ENCODE assay signal across 8 cellular contexts in the genomic region with DNA sequence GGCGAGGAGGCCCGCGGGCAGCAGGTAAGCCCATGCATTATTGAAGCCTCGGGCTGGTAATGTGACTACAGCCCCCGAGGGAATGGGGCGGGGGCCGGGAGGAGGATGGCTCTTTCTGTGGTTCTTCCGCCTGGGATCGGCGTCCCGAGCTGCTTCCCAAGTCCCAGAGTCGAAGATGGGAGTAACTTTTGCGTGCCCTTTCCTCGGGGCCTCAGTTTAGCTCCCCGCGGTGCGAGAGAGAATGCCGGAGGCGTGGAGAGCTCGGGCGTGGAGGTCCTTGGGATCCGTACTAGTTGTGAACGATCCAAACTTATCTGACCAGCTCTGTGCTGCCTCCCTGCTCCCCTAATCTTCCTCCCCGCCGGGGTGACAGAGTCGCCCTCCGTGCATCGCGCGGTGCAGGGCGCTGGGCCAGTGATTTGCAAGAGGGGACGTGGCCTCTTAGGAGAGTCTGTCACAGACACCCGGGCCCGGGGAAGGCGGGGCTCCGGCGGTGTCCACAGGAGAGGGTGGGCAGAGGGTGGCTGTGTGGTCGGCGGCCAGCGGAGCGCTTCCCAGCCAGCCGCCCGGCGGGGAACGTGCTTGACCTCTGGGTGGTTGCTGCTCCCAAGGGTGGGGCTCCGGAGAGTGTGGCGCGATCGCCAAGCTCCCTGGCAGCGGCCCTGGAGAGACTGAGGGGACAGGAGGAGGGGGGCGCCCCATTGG. TPM values are rescaled to one million over a fixed set of nuclear protein-coding genes. Genes with fewer than 3 reads are reported as not detected.
DNase-seq lines count a peak whose midpoint lies in the region; ATAC-seq and TF ChIP-seq lines count a peak whose summit lies in the region.

No MANE protein-coding gene starts in this region.

- peak overlapping the region; percentile 80 for H3K4me3 ChIP-seq in SK-N-MC
- peak overlapping the region; percentile 96 for H3K4me3 ChIP-seq in left ventricle myocardium inferior
- H3K4me3 ChIP-seq in parathyroid adenoma (ENCODE audit: low read depth, low read length) = peak overlapping the region; percentile 82

- TF ChIP-seq CTCF in left ventricle myocardium inferior (IDR thresholded peaks at IDR 0.05; ENCODE audit: borderline replicate concordance) = no peak
- no peak for TF ChIP-seq CTCF in parathyroid adenoma (IDR thresholded peaks at IDR 0.05)

- intact Hi-C loops in left ventricle myocardium inferior (cut with micrococcal nuclease) = loop anchor here (10.0 kb wide), 1 partner anchor 181 kb away; no protein-coding TSS in a partner anchor

- H3K27ac ChIP-seq in SK-N-MC (no peak overlapping the region), left ventricle myocardium inferior (replicated peaks) (peak overlapping the region; percentile 98), parathyroid adenoma (peak overlapping the region; percentile 83)

- peaks cover 48% of the 10 kb centered on the region for H3K4me1 ChIP-seq in left ventricle myocardium inferior
- H3K4me1 ChIP-seq in parathyroid adenoma = peaks cover 6% of the 10 kb centered on the region

- H3K36me3 ChIP-seq in SK-N-MC (ENCODE audit: insufficient read depth, low read length) = no peaks in the 10 kb centered on the region
- no peaks in the 10 kb centered on the region for H3K36me3 ChIP-seq in left ventricle myocardium inferior
- no peaks in the 10 kb centered on the region for H3K36me3 ChIP-seq in parathyroid adenoma (ENCODE audit: control insufficient read depth, insufficient read depth, low read length)

- ATAC-seq in HG03066 (IDR thresholded peaks at IDR 0.05; ENCODE audit: low read depth, unreplicated experiment) (peak; percentile 45), HG02840 (IDR thresholded peaks at IDR 0.05; ENCODE audit: low FRiP score, unreplicated experiment) (no peak)

- H3K79me2 ChIP-seq in parathyroid adenoma = peaks cover 3% of the 10 kb centered on the region

- H3K4me2 ChIP-seq in parathyroid adenoma (ENCODE audit: low read length) = peak overlapping the region; percentile 96

- peak; percentile 6 for DNase-seq in NCI-H2029 treated with DMSO at 0.1 percent for 48 hours (lab: John Stamatoyannopoulos, UW)
- no peak for DNase-seq in NCI-H2029 (lab: John Stamatoyannopoulos, UW)
- DNase-seq in SK-N-MC (ENCODE audit: low read depth, low spot score) = no peak
- DNase-seq in amygdala (lab: John Stamatoyannopoulos, UW) = peak in 38 of 56 donors; percentile 4 to 73 (median 28)
- peak; percentile 83 for DNase-seq in left ventricle myocardium inferior

- H3K27me3 ChIP-seq in left ventricle myocardium inferior (ENCODE audit: low read depth) (no peaks in the 10 kb centered on the region), parathyroid adenoma (ENCODE audit: control insufficient read depth, insufficient read depth, low read length) (no peaks in the 10 kb centered on the region)

- peak overlapping the region; percentile 78 for H2AFZ ChIP-seq in parathyroid adenoma

- H3K9me3 ChIP-seq in SK-N-MC (ENCODE audit: low read depth, low read length) (no peaks in the 10 kb centered on the region), left ventricle myocardium inferior (replicated peaks) (no peaks in the 10 kb centered on the region), parathyroid adenoma (ENCODE audit: control insufficient read depth, low read length) (no peaks in the 10 kb centered on the region)

- H3K9ac ChIP-seq in SK-N-MC (ENCODE audit: insufficient read length) = peak overlapping the region; percentile 72
- peak overlapping the region; percentile 56 for H3K9ac ChIP-seq in parathyroid adenoma

RNA-seq across cellular contexts. Expression of a gene that starts 0.8 kb away (rescaled TPM):
- total RNA-seq in left ventricle myocardium inferior = 68.3 TPM

Comparison
In these comparisons a context has a peak if more than half of its experiments do, and no peak if none do; other contexts are left out.
1. DNase-seq: peak in NCI-H2029 treated with DMSO at 0.1 percent for 48 hours (single experiment), amygdala (38 of 56) and left ventricle myocardium inferior (single experiment); none in NCI-H2029 (single experiment) and SK-N-MC (single experiment).
2. Peak in every context shown above with its lines, with median percentiles within 50 percentile points of each other: H3K4me3 ChIP-seq.